Comparison of ENCODE assay signal across 1 cellular context in the genomic region with DNA sequence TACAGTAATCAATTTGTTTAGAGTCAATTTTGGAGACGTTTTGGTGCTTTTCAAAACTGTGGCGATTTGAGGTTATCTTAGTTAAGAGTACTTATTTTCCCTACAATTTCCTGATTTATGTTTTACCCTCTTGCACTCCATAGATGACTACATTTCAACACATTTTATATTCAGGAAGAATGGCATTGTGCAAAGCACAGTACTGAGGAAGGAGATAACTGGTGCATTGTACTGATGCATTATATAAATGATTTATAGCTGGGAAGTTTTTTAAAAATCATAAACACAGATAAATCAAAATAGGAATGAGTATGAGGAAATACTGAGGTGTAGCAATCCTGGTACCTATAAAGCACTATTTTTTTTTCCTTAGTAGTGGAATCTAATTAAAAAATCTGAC.
TF ChIP-seq lines count a peak whose summit lies in the region.

No MANE protein-coding gene starts in this region.

TF ChIP-seq in A549, 52 proteins besides CTCF, POLR2A, EP300 and RAD21 (continued from another document):
- TF ChIP-seq, protein P1, sequence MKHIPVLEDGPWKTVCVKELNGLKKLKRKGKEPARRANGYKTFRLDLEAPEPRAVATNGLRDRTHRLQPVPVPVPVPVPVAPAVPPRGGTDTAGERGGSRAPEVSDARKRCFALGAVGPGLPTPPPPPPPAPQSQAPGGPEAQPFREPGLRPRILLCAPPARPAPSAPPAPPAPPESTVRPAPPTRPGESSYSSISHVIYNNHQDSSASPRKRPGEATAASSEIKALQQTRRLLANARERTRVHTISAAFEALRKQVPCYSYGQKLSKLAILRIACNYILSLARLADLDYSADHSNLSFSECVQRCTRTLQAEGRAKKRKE (CRISPR knock-in tag; IDR thresholded peaks at IDR 0.05; ENCODE audit: low read depth) = no peak
- TF ChIP-seq RARB (CRISPR knock-in tag; IDR thresholded peaks at IDR 0.05) = no peak
- TF ChIP-seq, protein P2, sequence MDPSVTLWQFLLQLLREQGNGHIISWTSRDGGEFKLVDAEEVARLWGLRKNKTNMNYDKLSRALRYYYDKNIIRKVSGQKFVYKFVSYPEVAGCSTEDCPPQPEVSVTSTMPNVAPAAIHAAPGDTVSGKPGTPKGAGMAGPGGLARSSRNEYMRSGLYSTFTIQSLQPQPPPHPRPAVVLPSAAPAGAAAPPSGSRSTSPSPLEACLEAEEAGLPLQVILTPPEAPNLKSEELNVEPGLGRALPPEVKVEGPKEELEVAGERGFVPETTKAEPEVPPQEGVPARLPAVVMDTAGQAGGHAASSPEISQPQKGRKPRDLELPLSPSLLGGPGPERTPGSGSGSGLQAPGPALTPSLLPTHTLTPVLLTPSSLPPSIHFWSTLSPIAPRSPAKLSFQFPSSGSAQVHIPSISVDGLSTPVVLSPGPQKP (IDR thresholded peaks at IDR 0.05; ENCODE audit: low read depth, low read length) = no peak
- no peak for TF ChIP-seq POLR2AphosphoS2 (conservative IDR thresholded peaks at IDR 0.05; ENCODE audit: low read length)
- no peak for TF ChIP-seq CHD4 (IDR thresholded peaks at IDR 0.05; ENCODE audit: borderline replicate concordance)
- TF ChIP-seq, protein P3, sequence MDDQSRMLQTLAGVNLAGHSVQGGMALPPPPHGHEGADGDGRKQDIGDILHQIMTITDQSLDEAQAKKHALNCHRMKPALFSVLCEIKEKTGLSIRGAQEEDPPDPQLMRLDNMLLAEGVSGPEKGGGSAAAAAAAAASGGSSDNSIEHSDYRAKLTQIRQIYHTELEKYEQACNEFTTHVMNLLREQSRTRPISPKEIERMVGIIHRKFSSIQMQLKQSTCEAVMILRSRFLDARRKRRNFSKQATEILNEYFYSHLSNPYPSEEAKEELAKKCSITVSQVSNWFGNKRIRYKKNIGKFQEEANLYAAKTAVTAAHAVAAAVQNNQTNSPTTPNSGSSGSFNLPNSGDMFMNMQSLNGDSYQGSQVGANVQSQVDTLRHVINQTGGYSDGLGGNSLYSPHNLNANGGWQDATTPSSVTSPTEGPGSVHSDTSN (IDR thresholded peaks at IDR 0.05) = no peak
- TF ChIP-seq, protein P4, sequence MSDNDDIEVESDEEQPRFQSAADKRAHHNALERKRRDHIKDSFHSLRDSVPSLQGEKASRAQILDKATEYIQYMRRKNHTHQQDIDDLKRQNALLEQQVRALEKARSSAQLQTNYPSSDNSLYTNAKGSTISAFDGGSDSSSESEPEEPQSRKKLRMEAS (IDR thresholded peaks at IDR 0.05) = no peak
- no peak for TF ChIP-seq PHF8 (IDR thresholded peaks at IDR 0.05; ENCODE audit: borderline replicate concordance, low read depth)
- TF ChIP-seq ESRRA (IDR thresholded peaks at IDR 0.05; ENCODE audit: borderline replicate concordance, low read length) = no peak
- TF ChIP-seq HOXA7 (CRISPR knock-in tag; IDR thresholded peaks at IDR 0.05) = no peak
